ENCODE assay signal across 22 cellular contexts in genomic region chr3:14889943-14890342, GRCh38.
"Had no signal": no experiment of that assay in that cellular context is flagged by ENCODE, and none has a peak within 500 bp of the region (broad histone marks: within the 10 kb centered on the region; RNA-seq: fewer than 3 reads in every experiment).

No MANE protein-coding gene starts in this region.

- ATAC-seq: esophagus mucosa; lower lobe of right lung; pancreas; stimulated activated memory B cell treated with anti-CD40 and anti-IgM and Interleukin-4, amounts not matched to agents 10 μg/mL and 1 μg/mL and 100 μg/mL, for 72 hours had no signal

- H3K36me3 Mint-ChIP-seq: memory B cell; stimulated activated memory B cell treated with anti-CD40 and anti-IgM and Interleukin-4, amounts not matched to agents 10 μg/mL and 1 μg/mL and 100 μg/mL, for 72 hours had no signal

- H3K4me1 ChIP-seq: pancreas had no signal

- H3K27ac ChIP-seq: coronary artery, lower lobe of right lung, pancreas had no signal

- H3K36me3 ChIP-seq: gastrocnemius medialis, left ventricle myocardium inferior, lower lobe of right lung, pancreas had no signal

- H3K4me2 ChIP-seq: smooth muscle cell had no signal

- H3K27me3 Mint-ChIP-seq: stimulated activated naive CD8-positive, alpha-beta T cell treated with anti-CD3 and anti-CD28 coated beads, Interleukin-15, amount 100 ng/mL, for 72 hours had no signal

- FAIRE-seq: keratinocyte, pancreas had no signal

- DNase-seq: effector CD8-positive, alpha-beta T cell; gastrocnemius medialis; left cardiac atrium; left ventricle myocardium inferior; lower lobe of right lung; midbrain; occipital lobe; pancreas; right cardiac atrium; stimulated activated CD4-positive, alpha-beta T cell treated with anti-CD3 and anti-CD28 coated beads, Interleukin-4, amount 100 ng/mL, for 1 hour; stimulated activated CD8-positive, alpha-beta memory T cell treated with anti-CD3 and anti-CD28 coated beads, Interleukin-4, amount 100 ng/mL, for 48 hours; stimulated activated naive CD8-positive, alpha-beta T cell treated with anti-CD3 and anti-CD28 coated beads, Interleukin-15, amount 100 ng/mL, for 72 hours; substantia nigra; trophoblast cell had no signal

- H3K27ac Mint-ChIP-seq: memory B cell; progenitor cell of endocrine pancreas; stimulated activated memory B cell treated with anti-CD40 and anti-IgM and Interleukin-4, amounts not matched to agents 10 μg/mL and 1 μg/mL and 100 μg/mL, for 72 hours had no signal

- H3K4me1 Mint-ChIP-seq: memory B cell had no signal

- H3K4me3 ChIP-seq: coronary artery, gastrocnemius medialis, left ventricle myocardium inferior, lower lobe of right lung, pancreas, smooth muscle cell had no signal

- H3K9me3 ChIP-seq: gastrocnemius medialis, left ventricle myocardium inferior, lower lobe of right lung, pancreas had no signal

- H3K9me3 Mint-ChIP-seq: memory B cell; nephron; stimulated activated naive CD8-positive, alpha-beta T cell treated with anti-CD3 and anti-CD28 coated beads, Interleukin-15, amount 100 ng/mL, for 72 hours had no signal

- H3K4me3 Mint-ChIP-seq: memory B cell; nephron; stimulated activated memory B cell treated with anti-CD40 and anti-IgM and Interleukin-4, amounts not matched to agents 10 μg/mL and 1 μg/mL and 100 μg/mL, for 72 hours; stimulated activated naive CD8-positive, alpha-beta T cell treated with anti-CD3 and anti-CD28 coated beads, Interleukin-15, amount 100 ng/mL, for 72 hours had no signal

- H3K27me3 ChIP-seq: gastrocnemius medialis, pancreas had no signal
